Comparison of ENCODE assay signal across 18 cellular contexts in the genomic region with DNA sequence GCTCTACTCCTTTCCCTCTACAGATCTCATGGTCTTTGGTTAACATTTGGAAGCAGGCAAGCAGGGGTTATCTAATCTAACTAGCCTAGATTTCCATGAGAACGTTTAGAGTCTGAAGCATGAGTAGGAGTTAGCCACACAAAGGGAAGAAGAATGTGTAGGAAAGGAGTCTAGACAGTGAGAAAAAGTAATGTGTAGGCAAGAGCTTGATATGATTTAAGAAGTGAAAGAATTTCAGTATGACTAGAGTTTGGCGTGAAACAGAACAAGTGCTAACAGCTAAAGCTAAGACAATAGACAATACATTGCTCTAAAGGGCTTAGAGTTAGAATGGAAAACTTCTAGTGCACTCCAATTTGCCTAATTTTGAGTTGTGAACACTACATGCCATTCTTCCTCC.
A peak's percentile ranks its signal among the peaks of the same experiment; 100 is the strongest.
DNase-seq lines count a peak whose midpoint lies in the region; ATAC-seq and TF ChIP-seq lines count a peak whose summit lies in the region.
"Had no signal": no experiment of that assay in that cellular context is flagged by ENCODE, and none has a peak within 500 bp of the region (broad histone marks: within the 10 kb centered on the region; RNA-seq: fewer than 3 reads in every experiment).

No MANE protein-coding gene starts in this region.

- no peaks in the 10 kb centered on the region for H3K9me3 ChIP-seq in effector memory CD4-positive, alpha-beta T cell (ENCODE audit: control insufficient read depth, low read length)
- H3K9me3 ChIP-seq: BLaER1, Peyer's patch, stomach had no signal

- no peak overlapping the region for H3K27ac ChIP-seq in effector memory CD4-positive, alpha-beta T cell (ENCODE audit: insufficient read depth, low read length, poor library complexity, severe bottlenecking)
- H3K27ac ChIP-seq: BLaER1, Peyer's patch, skin epidermis, stomach had no signal

- no peak overlapping the region for H3K4me3 ChIP-seq in fibroblast of pulmonary artery (replicated peaks; ENCODE audit: low read depth, low read length)
- no peak overlapping the region for H3K4me3 ChIP-seq in effector memory CD4-positive, alpha-beta T cell (ENCODE audit: insufficient read depth, low read depth, low read length, poor library complexity, severe bottlenecking)
- H3K4me3 ChIP-seq: BLaER1, Peyer's patch, skin epidermis, stomach had no signal

- no peak for TF ChIP-seq POLR2A in erythroblast (IDR thresholded peaks at IDR 0.05; ENCODE audit: low read length)

- no peaks in the 10 kb centered on the region for H3K4me1 ChIP-seq in effector memory CD4-positive, alpha-beta T cell (ENCODE audit: control insufficient read depth, insufficient read depth, low read length, poor library complexity, severe bottlenecking)
- H3K4me1 ChIP-seq: BLaER1, Peyer's patch, stomach had no signal

- H3K36me3 ChIP-seq in effector memory CD4-positive, alpha-beta T cell (ENCODE audit: control insufficient read depth, insufficient read depth, low read length), result no peaks in the 10 kb centered on the region
- H3K36me3 ChIP-seq: BLaER1, Peyer's patch, stomach had no signal

- DNase-seq in fibroblast of pulmonary artery (ENCODE audit: low read depth), result peak; percentile 67
- DNase-seq in erythroblast (lab: John Stamatoyannopoulos, UW), result no peak
- no peak for DNase-seq in stimulated activated CD4-positive, alpha-beta T cell treated with anti-CD3 and anti-CD28 coated beads, Interleukin-12 subunit alpha, Interleukin-12 subunit beta, amount 100 ng/mL, for 4 hours
- DNase-seq in effector memory CD4-positive, alpha-beta T cell, result no peak
- no peak for DNase-seq in DMS 273 treated with DMSO at 0.1 percent for 48 hours (lab: John Stamatoyannopoulos, UW)
- DNase-seq: activated B cell treated with CpG ODN at 0.5 μM for 24 hours, KBM-7, midbrain, NCI-H146, NCI-H510A treated with DMSO at 0.1 percent for 48 hours, Peyer's patch, stomach, SW 1271 had no signal

- ATAC-seq in GM18909 (IDR thresholded peaks at IDR 0.05; ENCODE audit: poor library complexity, unreplicated experiment), result peak; percentile 81
- ATAC-seq in GM21786 (IDR thresholded peaks at IDR 0.05; ENCODE audit: unreplicated experiment), result peak; percentile 62
- ATAC-seq in HG03159 (IDR thresholded peaks at IDR 0.05; ENCODE audit: unreplicated experiment), result peak; percentile 73

- TF ChIP-seq CTCF in fibroblast of pulmonary artery (IDR thresholded peaks at IDR 0.05; ENCODE audit: low read length, missing control alignments), result no peak

- H3K27me3 ChIP-seq in effector memory CD4-positive, alpha-beta T cell (replicated peaks; ENCODE audit: control insufficient read depth, insufficient read depth, low read length, poor library complexity, severe bottlenecking), result no peaks in the 10 kb centered on the region
- H3K27me3 ChIP-seq: BLaER1, Peyer's patch, stomach had no signal
